Comparison of ENCODE assay signal across 1 cellular context in the genomic region with DNA sequence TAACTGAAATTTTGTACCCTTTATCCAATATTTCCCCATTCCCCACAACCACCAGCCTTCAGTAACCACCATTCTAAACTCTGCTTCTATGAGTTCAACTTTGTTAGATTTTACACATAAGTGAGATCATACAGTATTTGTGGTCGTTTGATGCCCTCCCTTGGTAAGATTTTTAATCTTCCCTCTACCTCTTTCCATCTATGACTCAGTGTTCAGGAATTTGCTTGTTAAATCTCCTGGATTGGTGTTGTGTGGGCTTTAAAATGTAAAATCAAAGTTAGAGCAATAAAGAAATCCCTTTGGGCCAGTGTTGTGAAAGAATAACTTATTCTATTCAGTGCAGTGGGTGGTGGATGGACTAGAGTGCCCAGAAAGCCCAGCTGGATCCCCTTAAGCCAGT.
TF ChIP-seq lines count a peak whose summit lies in the region.

No MANE protein-coding gene starts in this region.

TF ChIP-seq in HCT116, 20 proteins besides CTCF, POLR2A, EP300 and RAD21 (continued from another document):
- TF ChIP-seq FOSL1 (IDR thresholded peaks at IDR 0.05; ENCODE audit: low read depth), result peak; percentile 27; the same call in 1 of the 2 replicates
- TF ChIP-seq SRF (IDR thresholded peaks at IDR 0.05; ENCODE audit: low read depth), result no peak
- no peak for TF ChIP-seq SP1 (IDR thresholded peaks at IDR 0.05; ENCODE audit: low read depth)
